In genomic region chr13:45219123-45219891, GRCh38 we compare ENCODE assay signal across 15 cellular contexts. TPM values are rescaled to one million over a fixed set of nuclear protein-coding genes. Genes with fewer than 3 reads are reported as not detected.
A peak's percentile ranks its signal among the peaks of the same experiment; 100 is the strongest.
DNase-seq lines count a peak whose midpoint lies in the region; ATAC-seq, FAIRE-seq and TF ChIP-seq lines count a peak whose summit lies in the region.
"Had no signal": no experiment of that assay in that cellular context is flagged by ENCODE, and none has a peak within 500 bp of the region (broad histone marks: within the 10 kb centered on the region; RNA-seq: fewer than 3 reads in every experiment).

No MANE protein-coding gene starts in this region.

- no peak for FAIRE-seq in RCC 7860 (lab: Jason Lieb, UNC)
- FAIRE-seq: GM19239, HTR-8/SVneo had no signal

- peak overlapping the region; percentile 5 for H3K27ac ChIP-seq in suprapubic skin
- H3K27ac ChIP-seq: lower lobe of right lung had no signal

- intact Hi-C loops in Right ventricle myocardium superior (cut with DNase I) (no loop called here), Right ventricle myocardium inferior (cut with DNase I) (no loop called here)

- WGBS in suprapubic skin = 64% methylated on average over 5 of the region's 5 CpGs

- ATAC-seq in Right ventricle myocardium superior (ENCODE audit: poor library complexity) (peak; percentile 41), Right ventricle myocardium inferior (no peak)
- ATAC-seq: lower lobe of right lung had no signal

- H3K9ac ChIP-seq in adipocyte (ENCODE audit: low read length) = peak overlapping the region; percentile 39

- TF ChIP-seq EP300 in suprapubic skin (IDR thresholded peaks at IDR 0.05) = no peak

- H3K4me1 ChIP-seq in adipocyte (ENCODE audit: control insufficient read depth, insufficient read depth, low read length) (peaks cover 21% of the 10 kb centered on the region), suprapubic skin (peaks cover 14% of the 10 kb centered on the region)

- TF ChIP-seq POLR2A in suprapubic skin (IDR thresholded peaks at IDR 0.05) = no peak

- no peaks in the 10 kb centered on the region for H3K36me3 ChIP-seq in adipocyte (ENCODE audit: control insufficient read depth, insufficient read depth, low read length, severe bottlenecking)
- H3K36me3 ChIP-seq in suprapubic skin = no peaks in the 10 kb centered on the region
- H3K36me3 ChIP-seq: HAP-1, lower lobe of right lung had no signal

- no peak for TF ChIP-seq CTCF in suprapubic skin (IDR thresholded peaks at IDR 0.05)

- no peak for DNase-seq in Right ventricle myocardium superior
- DNase-seq in Right ventricle myocardium inferior (ENCODE audit: missing footprints) = no peak
- no peak for DNase-seq in adipocyte (ENCODE audit: low read depth)
- peak; percentile 38 for DNase-seq in kidney tubule cell (ENCODE audit: low spot score)
- DNase-seq in suprapubic skin (ENCODE audit: low spot score in 2 of 2) = no peak
- DNase-seq in nucleus accumbens (lab: John Stamatoyannopoulos, UW) = no peak
- DNase-seq in RCC 7860 (ENCODE audit: low spot score) = no peak
- no peak for DNase-seq in ureter (ENCODE audit: low spot score)
- DNase-seq: activated CD8-positive, alpha-beta memory T cell treated with anti-CD3 and anti-CD28 coated beads, Interleukin-2, amount 50 U/mL, for 4 hours; lower lobe of right lung; NCI-H1048; NCI-H524 had no signal

- H3K27me3 ChIP-seq in adipocyte (replicated peaks; ENCODE audit: control insufficient read depth, insufficient read depth, low read length) (no peaks in the 10 kb centered on the region), suprapubic skin (no peaks in the 10 kb centered on the region)

- H3K4me3 ChIP-seq in adipocyte (ENCODE audit: low read length) (peak overlapping the region; percentile 69), suprapubic skin (no peak overlapping the region)
- H3K4me3 ChIP-seq: HAP-1, lower lobe of right lung had no signal

- no peaks in the 10 kb centered on the region for H3K9me3 ChIP-seq in adipocyte (ENCODE audit: control insufficient read depth, low read length)
- H3K9me3 ChIP-seq in suprapubic skin = no peaks in the 10 kb centered on the region
- H3K9me3 ChIP-seq: HAP-1, lower lobe of right lung had no signal

RNA-seq across cellular contexts. Expression of gene KCTD4, which starts 18.5 kb away (rescaled TPM):
- not detected for total RNA-seq in Right ventricle myocardium superior
- not detected for total RNA-seq in Right ventricle myocardium inferior
- 1 to 10 TPM in 3 of 4 donors, under 1 TPM in 1; 0.89 to 3.5 (median 2.2) TPM for total RNA-seq in suprapubic skin
- not detected for total RNA-seq in ureter
- total RNA-seq: lower lobe of right lung had no signal
